ENCODE assay signal across 20 cellular contexts in the genomic region with DNA sequence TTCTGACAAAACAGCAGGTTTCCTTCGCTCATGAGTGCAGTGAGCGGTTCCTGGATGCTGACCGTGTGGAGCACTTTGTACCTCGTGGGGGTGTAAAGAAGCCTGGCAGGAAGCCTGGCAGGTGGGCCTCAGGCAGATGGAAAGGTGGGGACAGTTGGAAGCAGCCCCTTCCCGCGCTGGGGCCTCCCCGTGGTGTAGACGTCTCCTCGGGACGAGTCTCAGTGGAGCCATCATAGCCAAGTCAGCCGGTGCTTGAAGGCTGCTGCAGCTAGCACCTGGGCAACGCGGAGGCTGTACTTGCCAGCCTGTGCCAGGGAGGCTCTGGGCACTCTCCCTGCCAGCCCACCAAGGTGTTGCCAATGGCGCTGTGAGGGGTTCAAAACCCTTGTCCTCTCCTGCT.
"Had no signal": no experiment of that assay in that cellular context is flagged by ENCODE, and none has a peak within 500 bp of the region (broad histone marks: within the 10 kb centered on the region; RNA-seq: fewer than 3 reads in every experiment).

No MANE protein-coding gene starts in this region.

- H3K27me3 ChIP-seq: esophagus squamous epithelium, pancreas, right lobe of liver, stomach, transverse colon had no signal

- H3K4me1 ChIP-seq: esophagus squamous epithelium, gastroesophageal sphincter, pancreas, prostate gland, right lobe of liver, stomach, transverse colon had no signal

- H3K9me3 ChIP-seq: esophagus squamous epithelium, gastroesophageal sphincter, mucosa of descending colon, pancreas, prostate gland, right lobe of liver, stomach, thoracic aorta, transverse colon had no signal

- H3K36me3 ChIP-seq: esophagus squamous epithelium, gastroesophageal sphincter, pancreas, prostate gland, right lobe of liver, stomach, thoracic aorta, transverse colon had no signal

- H3K27ac ChIP-seq: esophagus squamous epithelium, gastroesophageal sphincter, pancreas, prostate gland, right lobe of liver, stomach, thoracic aorta, transverse colon had no signal

- DNase-seq: esophagus squamous epithelium; foreskin fibroblast; glutamatergic neuron; left colon; mammary epithelial cell; mucosa of descending colon; natural killer cell; nucleus accumbens; right lobe of liver; stimulated activated CD4-positive, alpha-beta T cell treated with anti-CD3 and anti-CD28 coated beads, Interleukin-15, amount 100 ng/mL, for 24 hours; stimulated activated CD4-positive, alpha-beta T cell treated with anti-CD3 and anti-CD28 coated beads, Interleukin-1b, Interleukin-23, amount 100 ng/mL, for 48 hours; stimulated activated CD4-positive, alpha-beta T cell treated with anti-CD3 and anti-CD28 coated beads, Interleukin-4, amount 100 ng/mL, for 4 hours; stimulated activated naive CD4-positive, alpha-beta T cell; stomach; substantia nigra; transverse colon had no signal

- H3K4me3 ChIP-seq: esophagus squamous epithelium, gastroesophageal sphincter, mucosa of descending colon, pancreas, prostate gland, right lobe of liver, stomach, thoracic aorta, transverse colon had no signal
